Comparison of ENCODE assay signal across 15 cellular contexts in genomic region chr4:4321951-4322688, GRCh38. TPM values are rescaled to one million over a fixed set of nuclear protein-coding genes. Genes with fewer than 3 reads are reported as not detected.
DNase-seq lines count a peak whose midpoint lies in the region; ATAC-seq and TF ChIP-seq lines count a peak whose summit lies in the region.
"Had no signal": no experiment of that assay in that cellular context is flagged by ENCODE, and none has a peak within 500 bp of the region (broad histone marks: within the 10 kb centered on the region; RNA-seq: fewer than 3 reads in every experiment).

No MANE protein-coding gene starts in this region.

- no peak overlapping the region for H3K4me3 Mint-ChIP-seq in CD14-positive monocyte
- H3K4me3 Mint-ChIP-seq in chondrocyte (ENCODE audit: unreplicated experiment): no peak overlapping the region
- H3K4me3 Mint-ChIP-seq: H9 had no signal

- peaks cover 41 to 45% of the 10 kb centered on the region in 2 donors for H3K36me3 Mint-ChIP-seq in CD14-positive monocyte
- H3K36me3 Mint-ChIP-seq in chondrocyte (ENCODE audit: low read depth): peaks cover 26% of the 10 kb centered on the region

- in situ Hi-C loops in G401 (cut with HindIII; ENCODE audit: low sequenced_read_pairs): no loop called here

- H3K27ac Mint-ChIP-seq in CD14-positive monocyte (peak overlapping the region in 3 of 7 donors; percentile 5 to 31 (median 5)), chondrocyte (ENCODE audit: unreplicated experiment) (no peak overlapping the region)

- H3K9me3 Mint-ChIP-seq in CD14-positive monocyte (no peaks in the 10 kb centered on the region), chondrocyte (ENCODE audit: low read depth) (no peaks in the 10 kb centered on the region)
- H3K9me3 Mint-ChIP-seq: H9 had no signal

- intact Hi-C loops in CD14-positive monocyte (cut with micrococcal nuclease) (no loop called here), sciatic nerve (cut with DNase I) (no loop called here)

- H3K27me3 Mint-ChIP-seq in CD14-positive monocyte (ENCODE audit: low read depth in 3 of 3) (peaks cover 0 to 2% (median 0%) of the 10 kb centered on the region in 3 donors), chondrocyte (ENCODE audit: low read depth) (no peaks in the 10 kb centered on the region)

- H3K4me1 Mint-ChIP-seq in CD14-positive monocyte: no peaks in the 10 kb centered on the region
- H3K4me1 Mint-ChIP-seq in chondrocyte (ENCODE audit: low read depth): peaks cover 3% of the 10 kb centered on the region

- DNase-seq in CD14-positive monocyte (ENCODE audit: low spot score): peak; percentile 19
- peak; percentile 4 for DNase-seq in G401 (ENCODE audit: low spot score)
- DNase-seq in chondrocyte (ENCODE audit: low spot score): peak; percentile 49
- peak; percentile 28 for DNase-seq in sciatic nerve (ENCODE audit: low spot score)
- no peak for DNase-seq in HuH-7 (ENCODE audit: low spot score)
- DNase-seq: DND-41; H9; NCI-H1105; NCI-H1694; NCI-H2081 treated with DMSO at 0.1 percent for 48 hours; NCI-H446 treated with DMSO at 0.1 percent for 48 hours; NK-92 treated with Interleukin-12 subunit alpha and Interleukin-12 subunit beta, amount 100 ng/mL, for 24 hours; SHP77 had no signal

- ATAC-seq in sciatic nerve (no peak), GM18907 (IDR thresholded peaks at IDR 0.05; ENCODE audit: unreplicated experiment) (no peak), HG02885 (IDR thresholded peaks at IDR 0.05; ENCODE audit: poor library complexity, unreplicated experiment) (no peak)

- TF ChIP-seq CTCF in CD14-positive monocyte (IDR thresholded peaks at IDR 0.05) (no peak), chondrocyte (IDR thresholded peaks at IDR 0.05) (no peak)

RNA-seq across cellular contexts. Expression of gene ZBTB49, which starts 32.1 kb away (rescaled TPM):
- polyA plus RNA-seq in CD14-positive monocyte: 1 to 10 TPM; 1.4 to 1.7 TPM
- 2.5 and 3.8 TPM in 2 replicates for total RNA-seq in G401 (2014; rRNA removed; shearing (Covaris generic))
- total RNA-seq in chondrocyte (4.3 to 6.4 TPM (median 5.2 TPM) in 3 replicates), sciatic nerve (12.3 TPM)

RNA-seq across cellular contexts. Expression of gene LYAR, which starts 32.2 kb away (rescaled TPM):
- polyA plus RNA-seq in CD14-positive monocyte: 10 to 100 TPM; 14.9 to 22.6 TPM
- total RNA-seq in G401 (2014; rRNA removed; shearing (Covaris generic)): 47.3 and 58.7 TPM in 2 replicates
- total RNA-seq in chondrocyte: 6.3 to 9.5 TPM (median 6.6 TPM) in 3 replicates
- total RNA-seq in sciatic nerve: 12.7 TPM
